In genomic region chr19:14361824-14362223, GRCh38 we compare ENCODE assay signal across 9 cellular contexts. TPM values are rescaled to one million over a fixed set of nuclear protein-coding genes. Genes with fewer than 3 reads are reported as not detected.
DNase-seq lines count a peak whose midpoint lies in the region; ATAC-seq, FAIRE-seq and TF ChIP-seq lines count a peak whose summit lies in the region.
"Had no signal": no experiment of that assay in that cellular context is flagged by ENCODE, and none has a peak within 500 bp of the region (broad histone marks: within the 10 kb centered on the region; RNA-seq: fewer than 3 reads in every experiment).

No MANE protein-coding gene starts in this region.

- FAIRE-seq in urothelium cell line (lab: Jason Lieb, UNC): no peak

- peaks cover 27% of the 10 kb centered on the region for H3K4me1 Mint-ChIP-seq in chondrocyte (ENCODE audit: low read depth)
- H3K4me1 Mint-ChIP-seq in stimulated activated naive CD8-positive, alpha-beta T cell treated with anti-CD3 and anti-CD28 coated beads, Interleukin-15, Interleukin-2, amounts not matched to agents 100 ng/mL and 50 ng/mL, for 24 hours (ENCODE audit: low read depth): peaks cover 53% of the 10 kb centered on the region

- H3K4me3 ChIP-seq in OCI-LY7 (ENCODE audit: low read depth, low read length, poor library complexity, severe bottlenecking): no peak overlapping the region

- H3K9me3 Mint-ChIP-seq in chondrocyte (ENCODE audit: low read depth): no peaks in the 10 kb centered on the region
- H3K9me3 Mint-ChIP-seq in stimulated activated naive CD8-positive, alpha-beta T cell treated with anti-CD3 and anti-CD28 coated beads, Interleukin-15, Interleukin-2, amounts not matched to agents 100 ng/mL and 50 ng/mL, for 24 hours: no peaks in the 10 kb centered on the region

- CTCF ChIA-PET in OCI-LY7 (lab: Charles Lee; ENCODE audit: unreplicated experiment): interaction anchor here (0.6 to 0.9 kb wide), 4 partner anchors 9 to 374 kb away, joined by 3 to 4 read pairs (median 4); no protein-coding TSS in a partner anchor

- no peaks in the 10 kb centered on the region for H3K36me3 Mint-ChIP-seq in chondrocyte (ENCODE audit: low read depth)
- no peaks in the 10 kb centered on the region for H3K36me3 Mint-ChIP-seq in stimulated activated naive CD8-positive, alpha-beta T cell treated with anti-CD3 and anti-CD28 coated beads, Interleukin-15, Interleukin-2, amounts not matched to agents 100 ng/mL and 50 ng/mL, for 24 hours (ENCODE audit: low read depth)

- no peaks in the 10 kb centered on the region for H4K20me1 ChIP-seq in OCI-LY7 (ENCODE audit: insufficient read depth, low read length)

- H3K4me1 ChIP-seq in OCI-LY7 (ENCODE audit: insufficient read depth, low read length, poor library complexity, severe bottlenecking): peaks cover 33% of the 10 kb centered on the region

- ATAC-seq in GM19455 (IDR thresholded peaks at IDR 0.05; ENCODE audit: unreplicated experiment): no peak

- peak overlapping the region; percentile 12 for H3K27ac Mint-ChIP-seq in chondrocyte (ENCODE audit: unreplicated experiment)
- H3K27ac Mint-ChIP-seq in stimulated activated naive CD8-positive, alpha-beta T cell treated with anti-CD3 and anti-CD28 coated beads, Interleukin-15, Interleukin-2, amounts not matched to agents 100 ng/mL and 50 ng/mL, for 24 hours: peak overlapping the region; percentile 90

- TF ChIP-seq CTCF in OCI-LY7 (conservative IDR thresholded peaks at IDR 0.05; ENCODE audit: low read length) (peak; percentile 53; the same call in 1 of the 2 replicates), chondrocyte (IDR thresholded peaks at IDR 0.05) (peak; percentile 62)

- POLR2A ChIA-PET in OCI-LY7 (lab: Charles Lee): interaction anchor here (0.6 kb wide), 3 partner anchors 8 to 225 kb away, joined by 3 read pairs; partner anchors contain the start of gene ASF1B

- H3K27ac ChIP-seq in OCI-LY7 (ENCODE audit: low read depth, low read length, poor library complexity, severe bottlenecking): no peak overlapping the region
- H3K27ac ChIP-seq: VCaP had no signal

- H3K4me2 ChIP-seq in OCI-LY7 (ENCODE audit: low read length): no peak overlapping the region

- H3K79me2 ChIP-seq in OCI-LY7 (ENCODE audit: insufficient read depth, low read depth, low read length): no peaks in the 10 kb centered on the region

- H3K9me2 ChIP-seq in OCI-LY7 (ENCODE audit: insufficient read depth, low read length): no peaks in the 10 kb centered on the region

- no peaks in the 10 kb centered on the region for H3K27me3 Mint-ChIP-seq in chondrocyte (ENCODE audit: low read depth)
- H3K27me3 Mint-ChIP-seq in stimulated activated naive CD8-positive, alpha-beta T cell treated with anti-CD3 and anti-CD28 coated beads, Interleukin-15, Interleukin-2, amounts not matched to agents 100 ng/mL and 50 ng/mL, for 24 hours: no peaks in the 10 kb centered on the region

- BruUV-seq in OCI-LY7 (replicated peaks; lab: Mats Ljungman, UMichigan): no TSS peak

- H3K9me3 ChIP-seq in OCI-LY7 (ENCODE audit: low read length): no peaks in the 10 kb centered on the region

- H2AFZ ChIP-seq in OCI-LY7 (ENCODE audit: low read length): no peak overlapping the region

- no peak overlapping the region for H3K4me3 Mint-ChIP-seq in chondrocyte (ENCODE audit: unreplicated experiment)
- H3K4me3 Mint-ChIP-seq in stimulated activated naive CD8-positive, alpha-beta T cell treated with anti-CD3 and anti-CD28 coated beads, Interleukin-15, Interleukin-2, amounts not matched to agents 100 ng/mL and 50 ng/mL, for 24 hours: peak overlapping the region; percentile 83

- no peaks in the 10 kb centered on the region for H3K36me3 ChIP-seq in OCI-LY7 (ENCODE audit: insufficient read depth, low read length)

- intact Hi-C loops in OCI-LY7 (cut with micrococcal nuclease; ENCODE audit: unreplicated experiment): loop anchor here (1.0 to 10.0 kb wide), 2 partner anchors 44 to 123 kb away; no protein-coding TSS in a partner anchor

- DNase-seq in activated gamma-delta T cell treated with Interleukin-2 at 50 U/mL for 16 hours (peak; percentile 33), activated gamma-delta T cell (lab: John Stamatoyannopoulos, UW) (no peak), OCI-LY7 (ENCODE audit: low spot score) (peak; percentile 57), chondrocyte (ENCODE audit: low spot score) (no peak), urothelium cell line (ENCODE audit: low spot score) (no peak), A172 (ENCODE audit: low spot score) (no peak)

RNA-seq across cellular contexts. Expression of gene ADGRE5, which starts 19.4 kb away (rescaled TPM):
- 12.5 and 13.8 TPM in 2 replicates for total RNA-seq in OCI-LY7 (2014; rRNA removed; shearing (Covaris generic))
- 47.5 and 48.7 TPM in 2 replicates for total RNA-seq in OCI-LY7 (2022)
- total RNA-seq in chondrocyte: 1.8 to 12.7 TPM (median 10.7 TPM) in 3 replicates
- 72.8 and 74.8 TPM in 2 replicates for total RNA-seq in A172 (2014; rRNA removed; shearing (Covaris generic))

RNA-seq across cellular contexts. Expression of gene DDX39A, which starts 57.3 kb away (rescaled TPM):
- 425 and 474 TPM in 2 replicates for total RNA-seq in OCI-LY7 (2014; rRNA removed; shearing (Covaris generic))
- total RNA-seq in OCI-LY7 (2022): 294 and 316 TPM in 2 replicates
- total RNA-seq in chondrocyte: 51.4 to 58.5 TPM (median 51.8 TPM) in 3 replicates
- 312 and 320 TPM in 2 replicates for total RNA-seq in A172 (2014; rRNA removed; shearing (Covaris generic))

Comparison
In these comparisons a context has a peak if more than half of its experiments do, and no peak if none do; other contexts are left out.
1. DNase-seq: peak in activated gamma-delta T cell treated with Interleukin-2 at 50 U/mL for 16 hours (single experiment) and OCI-LY7 (single experiment); none in activated gamma-delta T cell (single experiment), chondrocyte (single experiment), urothelium cell line (single experiment) and A172 (single experiment).